9 cellular contexts compared by ENCODE assay signal in the genomic region with DNA sequence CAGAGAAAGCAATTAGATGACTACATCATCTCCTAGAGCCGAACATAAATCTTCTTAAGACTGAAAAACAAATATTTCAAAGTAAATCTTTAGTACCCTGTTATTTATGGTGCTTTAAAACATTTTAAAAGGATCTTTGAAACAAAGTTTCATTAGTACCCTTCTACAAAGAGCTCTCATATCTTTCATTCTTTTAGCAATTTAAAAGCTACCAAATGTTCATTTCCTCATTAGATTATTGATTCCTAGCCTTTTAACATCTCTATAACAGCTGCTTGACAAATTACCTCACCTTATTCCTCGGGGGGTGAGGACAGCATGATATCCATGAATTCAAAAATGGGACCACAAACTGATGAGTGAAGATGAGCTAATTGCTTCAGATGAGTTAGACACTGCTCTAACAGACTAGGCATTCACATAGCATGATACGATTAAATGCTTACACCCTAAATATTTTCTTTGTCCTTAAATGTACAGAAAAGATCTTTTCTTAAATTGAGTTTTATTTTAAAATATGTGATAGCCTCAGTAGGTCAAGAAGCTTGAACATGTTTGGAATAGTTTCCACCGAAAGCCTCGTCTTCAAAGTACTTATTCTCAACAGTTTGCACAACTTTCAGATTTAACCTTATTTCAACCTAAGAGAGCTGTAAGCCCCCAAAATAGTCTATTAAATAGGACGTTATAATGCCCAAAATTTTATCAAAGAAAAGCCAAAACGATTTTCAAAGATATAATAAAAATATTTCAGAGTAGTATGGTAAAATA. TPM values are rescaled to one million over a fixed set of nuclear protein-coding genes. Genes with fewer than 3 reads are reported as not detected.
DNase-seq lines count a peak whose midpoint lies in the region; TF ChIP-seq lines count a peak whose summit lies in the region.
"Had no signal": no experiment of that assay in that cellular context is flagged by ENCODE, and none has a peak within 500 bp of the region (broad histone marks: within the 10 kb centered on the region; RNA-seq: fewer than 3 reads in every experiment).

No MANE protein-coding gene starts in this region.

- no peaks in the 10 kb centered on the region for H3K27me3 Mint-ChIP-seq in CD4-positive, alpha-beta memory T cell
- no peaks in the 10 kb centered on the region for H3K27me3 Mint-ChIP-seq in neural crest cell (ENCODE audit: low read depth)

- peak overlapping the region in 6 of 7 donors; percentile 26 to 100 (median 98) for H3K27ac Mint-ChIP-seq in CD4-positive, alpha-beta memory T cell
- H3K27ac Mint-ChIP-seq in neural crest cell (ENCODE audit: unreplicated experiment), result no peak overlapping the region

- H3K36me3 Mint-ChIP-seq in CD4-positive, alpha-beta memory T cell, result peaks cover 0 to 11% of the 10 kb centered on the region in 2 donors
- no peaks in the 10 kb centered on the region for H3K36me3 Mint-ChIP-seq in neural crest cell (ENCODE audit: low read depth)

- H3K27me3 ChIP-seq in CD4-positive, alpha-beta memory T cell (ENCODE audit: insufficient read depth, low read length), result no peaks in the 10 kb centered on the region
- no peaks in the 10 kb centered on the region for H3K27me3 ChIP-seq in Karpas-422 (ENCODE audit: low read length)
- H3K27me3 ChIP-seq in H7 (ENCODE audit: control insufficient read depth, insufficient read depth, low read length), result no peaks in the 10 kb centered on the region

- H3K4me2 ChIP-seq in Karpas-422 (ENCODE audit: low read depth, low read length, poor library complexity, severe bottlenecking), result peak overlapping the region; percentile 97

- no peak overlapping the region for H3K4me3 ChIP-seq in CD4-positive, alpha-beta memory T cell (ENCODE audit: low read length in 2 of 2)
- H3K4me3 ChIP-seq in Karpas-422 (ENCODE audit: low read length) (peak overlapping the region; percentile 94), coronary artery (peak overlapping the region; percentile 86), H7 (ENCODE audit: insufficient read depth, low read depth, low read length) (no peak overlapping the region)

- H3K4me1 ChIP-seq in CD4-positive, alpha-beta memory T cell (ENCODE audit: insufficient read depth, low read length), result peaks cover 54% of the 10 kb centered on the region
- H3K4me1 ChIP-seq in Karpas-422 (ENCODE audit: low read length), result peaks cover 56% of the 10 kb centered on the region

- H3K36me3 ChIP-seq in CD4-positive, alpha-beta memory T cell (ENCODE audit: insufficient read depth, low read length), result no peaks in the 10 kb centered on the region
- H3K36me3 ChIP-seq in Karpas-422 (ENCODE audit: insufficient read depth, low read length) (no peaks in the 10 kb centered on the region), H7 (replicated peaks; ENCODE audit: control insufficient read depth, insufficient read depth, low read length) (no peaks in the 10 kb centered on the region)

- H3K79me2 ChIP-seq in Karpas-422 (ENCODE audit: low read length), result peaks cover 77% of the 10 kb centered on the region

- TF ChIP-seq CTCF in coronary artery (IDR thresholded peaks at IDR 0.05), result no peak
- no peak for TF ChIP-seq CTCF in neural crest cell (conservative IDR thresholded peaks at IDR 0.05)

- no peak overlapping the region for H3K27ac ChIP-seq in CD4-positive, alpha-beta memory T cell (ENCODE audit: low read depth, low read length)
- H3K27ac ChIP-seq in Karpas-422 (ENCODE audit: low read length) (peak overlapping the region; percentile 85), coronary artery (peak overlapping the region; percentile 91 to 97)

- no peaks in the 10 kb centered on the region for H3K9me2 ChIP-seq in Karpas-422 (replicated peaks; ENCODE audit: insufficient read depth, low read length)

- H4K20me1 ChIP-seq in Karpas-422 (ENCODE audit: insufficient read depth, low read depth, low read length), result peaks cover 19% of the 10 kb centered on the region; the same call in 1 of the 2 replicates

- peak overlapping the region; percentile 93 to 99 (median 98) for H3K4me3 Mint-ChIP-seq in CD4-positive, alpha-beta memory T cell
- H3K4me3 Mint-ChIP-seq in neural crest cell, result peak overlapping the region; percentile 97

- no peak overlapping the region for H2AFZ ChIP-seq in Karpas-422 (ENCODE audit: low read length)

- DNase-seq in CD4-positive, alpha-beta memory T cell, result no peak
- DNase-seq in Karpas-422 (peak; percentile 50), coronary artery (ENCODE audit: low spot score) (no peak), neural crest cell (ENCODE audit: low read depth, low spot score) (no peak), NOMO-1 treated with dmso at 0.1 percent for 144 hours (lab: John Stamatoyannopoulos, UW; ENCODE audit: unreplicated experiment) (no peak), germinal center (ENCODE audit: low spot score) (no peak), H7 (no peak), NCI-H1105 treated with DMSO at 0.1 percent for 48 hours (lab: John Stamatoyannopoulos, UW) (no peak)
- DNase-seq: NCI-H2081 treated with DMSO at 0.1 percent for 48 hours had no signal

- peak overlapping the region; percentile 96 for H3K9ac ChIP-seq in Karpas-422 (ENCODE audit: low read length)

- H3K9me3 ChIP-seq in CD4-positive, alpha-beta memory T cell (ENCODE audit: control insufficient read depth in 1 of 2, low read length in 2 of 2), result no peaks in the 10 kb centered on the region
- H3K9me3 ChIP-seq in Karpas-422 (ENCODE audit: low read length), result no peaks in the 10 kb centered on the region

- CTCF ChIA-PET in CD4-positive, alpha-beta memory T cell (lab: Charles Lee; ENCODE audit: partially characterized antibody), result interaction anchor here (0.9 to 4.8 kb wide), 11 partner anchors 10 to 159 kb away, joined by 3 to 64 read pairs (median 17); a partner anchor contains a TSS

- POLR2A ChIA-PET in CD4-positive, alpha-beta memory T cell (lab: Charles Lee; ENCODE audit: partially characterized antibody), result interaction anchor here (0.7 to 5.4 kb wide), 6 partner anchors 10 to 566 kb away, joined by 3 to 144 read pairs (median 10); a partner anchor contains a TSS

- peaks cover 37 to 80% (median 57%) of the 10 kb centered on the region in 4 donors for H3K4me1 Mint-ChIP-seq in CD4-positive, alpha-beta memory T cell
- peaks cover 36% of the 10 kb centered on the region for H3K4me1 Mint-ChIP-seq in neural crest cell

- H3K9me3 Mint-ChIP-seq in CD4-positive, alpha-beta memory T cell, result no peaks in the 10 kb centered on the region
- H3K9me3 Mint-ChIP-seq in neural crest cell, result no peaks in the 10 kb centered on the region

- intact Hi-C loops in CD4-positive, alpha-beta memory T cell (cut with micrococcal nuclease), result loop anchor here (5.0 kb wide), 1 partner anchor 438 kb away; a partner anchor contains a TSS

RNA-seq across cellular contexts. Expression of a gene that starts 2.1 kb away (rescaled TPM):
- 10 to 100 TPM; 38.7 to 44.4 TPM for total RNA-seq in CD4-positive, alpha-beta memory T cell
- 1 to 10 TPM; 3.8 to 7.1 TPM for polyA plus RNA-seq in CD4-positive, alpha-beta memory T cell
- 17.1 and 34.5 TPM in 2 replicates for total RNA-seq in Karpas-422 (2014; rRNA removed; shearing (Covaris generic); ENCODE audit: low replicate concordance)
- 29.4 and 32.9 TPM in 2 replicates for total RNA-seq in neural crest cell
- total RNA-seq in H7 (2014; rRNA removed; shearing (Covaris generic)), result 9.5 and 11.4 TPM in 2 replicates

RNA-seq across cellular contexts. Expression of a gene that starts 15.5 kb away (rescaled TPM):
- 10 to 100 TPM; 14.5 to 15.0 TPM for total RNA-seq in CD4-positive, alpha-beta memory T cell
- polyA plus RNA-seq in CD4-positive, alpha-beta memory T cell, result 10 to 100 TPM in 1 of 2 donors, 1 to 10 TPM in 1; 9.7 to 12.4 TPM
- 11.0 and 12.0 TPM in 2 replicates for total RNA-seq in Karpas-422 (2014; rRNA removed; shearing (Covaris generic); ENCODE audit: low replicate concordance)
- 29.8 and 31.1 TPM in 2 replicates for total RNA-seq in neural crest cell
- total RNA-seq in H7 (2014; rRNA removed; shearing (Covaris generic)), result 16.6 and 18.8 TPM in 2 replicates

Comparison
In these comparisons a context has a peak if more than half of its experiments do, and no peak if none do; other contexts are left out.
1. H3K4me3 ChIP-seq: peak in Karpas-422 (single experiment) and coronary artery (single experiment); none in CD4-positive, alpha-beta memory T cell (0 of 2) and H7 (single experiment).